Comparison of ENCODE assay signal across 13 cellular contexts in the genomic region with DNA sequence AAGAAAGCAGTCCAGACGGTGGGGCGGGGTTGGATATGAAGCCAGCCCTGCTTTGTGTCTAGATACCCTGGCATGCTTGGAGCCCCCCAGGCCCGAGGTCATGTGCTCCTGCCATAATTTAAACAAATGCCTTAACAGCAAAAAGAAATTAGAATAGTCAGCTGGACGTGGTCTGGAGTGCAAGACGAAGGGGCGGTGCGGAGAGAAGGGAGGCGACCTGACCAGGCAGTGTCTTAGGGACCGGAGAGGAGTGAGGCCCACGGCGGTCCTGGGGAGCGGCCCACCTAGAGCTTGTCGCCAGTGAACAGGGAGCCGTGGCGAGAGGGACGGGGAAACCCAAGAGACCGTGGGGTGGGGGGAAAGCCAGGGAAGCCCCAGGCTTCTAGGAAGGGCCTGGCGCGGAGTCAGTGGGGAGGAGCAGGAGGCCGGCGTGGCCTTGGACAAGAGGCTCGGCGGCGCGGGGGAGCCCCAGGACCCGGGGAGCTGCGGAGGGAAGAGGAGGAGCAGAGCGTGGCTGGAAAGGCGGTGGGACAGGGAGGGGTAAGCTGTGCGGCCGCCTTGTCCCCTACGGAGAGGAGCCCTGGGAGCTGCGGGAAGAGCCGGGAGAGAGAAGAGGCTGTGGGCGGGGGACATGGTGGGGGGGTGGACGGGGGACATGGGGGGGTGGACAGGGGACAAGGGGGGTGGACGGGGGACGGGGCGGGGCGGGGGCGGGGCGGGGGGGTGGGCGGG.
DNase-seq lines count a peak whose midpoint lies in the region; ATAC-seq and TF ChIP-seq lines count a peak whose summit lies in the region.
"Had no signal": no experiment of that assay in that cellular context is flagged by ENCODE, and none has a peak within 500 bp of the region (broad histone marks: within the 10 kb centered on the region; RNA-seq: fewer than 3 reads in every experiment).

No MANE protein-coding gene starts in this region.

- no peak overlapping the region for H3K9ac ChIP-seq in colonic mucosa (ENCODE audit: low read depth in 2 of 2, low read length in 2 of 2)
- H3K9ac ChIP-seq: BLaER1 had no signal

- H3K27ac Mint-ChIP-seq in mesothelial cell of epicardium = peak overlapping the region; percentile 11
- H3K27ac Mint-ChIP-seq: IgD-negative memory B cell had no signal

- peak overlapping the region; percentile 56 for H3K4me3 Mint-ChIP-seq in mesothelial cell of epicardium

- intact Hi-C loops in cardiac septum (cut with DNase I) = no loop called here
- intact Hi-C loops in Right ventricle myocardium inferior (cut with DNase I) = no loop called here
- intact Hi-C loops in colonic mucosa (cut with DNase I) = no loop called here
- intact Hi-C loops in vagina (cut with DNase I) = no loop called here
- intact Hi-C loops in ascending aorta (cut with DNase I) = no loop called here

- TF ChIP-seq CTCF in colonic mucosa (IDR thresholded peaks at IDR 0.05) = no peak
- no peak for TF ChIP-seq CTCF in mesothelial cell of epicardium (IDR thresholded peaks at IDR 0.05; ENCODE audit: unreplicated experiment)
- TF ChIP-seq CTCF in vagina (IDR thresholded peaks at IDR 0.05) = no peak
- TF ChIP-seq CTCF in ascending aorta (IDR thresholded peaks at IDR 0.05) = no peak

- H3K4me3 ChIP-seq in colonic mucosa = no peak overlapping the region
- H3K4me3 ChIP-seq in vagina = peak overlapping the region in 1 of 2 donors; percentile 20
- H3K4me3 ChIP-seq in ascending aorta = peak overlapping the region in 1 of 2 donors; percentile 36
- H3K4me3 ChIP-seq: thyroid gland had no signal

- H3K27me3 Mint-ChIP-seq in mesothelial cell of epicardium (ENCODE audit: low read depth) = peaks cover 91% of the 10 kb centered on the region

- ATAC-seq in Right ventricle myocardium inferior = no peak
- ATAC-seq in esophagus mucosa = no peak
- no peak for ATAC-seq in GM19463 (IDR thresholded peaks at IDR 0.05; ENCODE audit: unreplicated experiment)

- H3K36me3 Mint-ChIP-seq in mesothelial cell of epicardium = no peaks in the 10 kb centered on the region

- H3K4me1 ChIP-seq in colonic mucosa (no peaks in the 10 kb centered on the region), vagina (peaks cover 8% of the 10 kb centered on the region), ascending aorta (peaks cover 0 to 4% of the 10 kb centered on the region in 2 donors)

- H3K9me3 ChIP-seq in colonic mucosa = no peaks in the 10 kb centered on the region
- H3K9me3 ChIP-seq in vagina = no peaks in the 10 kb centered on the region
- H3K9me3 ChIP-seq in ascending aorta = no peaks in the 10 kb centered on the region
- H3K9me3 ChIP-seq: BLaER1, thyroid gland had no signal

- TF ChIP-seq POLR2A in vagina (IDR thresholded peaks at IDR 0.05) = no peak

- H3K4me1 Mint-ChIP-seq in mesothelial cell of epicardium = peaks cover 10% of the 10 kb centered on the region

- DNase-seq in cardiac septum (ENCODE audit: low spot score) (peak; percentile 62), Right ventricle myocardium inferior (ENCODE audit: missing footprints) (no peak), colonic mucosa (peak; percentile 12), mesothelial cell of epicardium (ENCODE audit: low spot score in 2 of 2, unreplicated experiment in 2 of 2) (peak in 1 of 2 experiments; percentile 47), vagina (ENCODE audit: extremely low spot score in 2 of 2) (peak; percentile 77 to 89), ascending aorta (ENCODE audit: low spot score in 2 of 2) (no peak)
- DNase-seq: cortex of kidney, NCI-H187 treated with DMSO at 0.1 percent for 48 hours, thyroid gland had no signal

- H3K27me3 ChIP-seq in colonic mucosa (peaks cover 17% of the 10 kb centered on the region), vagina (peaks cover 13% of the 10 kb centered on the region), ascending aorta (peaks cover 11% of the 10 kb centered on the region)
- H3K27me3 ChIP-seq: thyroid gland had no signal

- no peaks in the 10 kb centered on the region for H3K36me3 ChIP-seq in colonic mucosa
- no peaks in the 10 kb centered on the region for H3K36me3 ChIP-seq in vagina
- no peaks in the 10 kb centered on the region for H3K36me3 ChIP-seq in ascending aorta
- H3K36me3 ChIP-seq: BLaER1, thyroid gland had no signal

- H3K27ac ChIP-seq in colonic mucosa (no peak overlapping the region), vagina (no peak overlapping the region), ascending aorta (no peak overlapping the region)
- H3K27ac ChIP-seq: BLaER1, thyroid gland had no signal

- no peaks in the 10 kb centered on the region for H3K9me3 Mint-ChIP-seq in mesothelial cell of epicardium
- H3K9me3 Mint-ChIP-seq: IgD-negative memory B cell had no signal

Comparison
In these comparisons a context has a peak if more than half of its experiments do, and no peak if none do; other contexts are left out.
1. DNase-seq: peak in cardiac septum (single experiment), colonic mucosa (single experiment) and vagina (2 of 2); none in Right ventricle myocardium inferior (single experiment) and ascending aorta (0 of 2).